In genomic region chr2:102826904-102827303, GRCh38 we compare ENCODE assay signal across 12 cellular contexts.
A peak's percentile ranks its signal among the peaks of the same experiment; 100 is the strongest.
DNase-seq lines count a peak whose midpoint lies in the region; ATAC-seq, FAIRE-seq and TF ChIP-seq lines count a peak whose summit lies in the region.
"Had no signal": no experiment of that assay in that cellular context is flagged by ENCODE, and none has a peak within 500 bp of the region (broad histone marks: within the 10 kb centered on the region; RNA-seq: fewer than 3 reads in every experiment).

No MANE protein-coding gene starts in this region.

- H3K4me1 Mint-ChIP-seq in brain: peaks cover 30% of the 10 kb centered on the region
- H3K4me1 Mint-ChIP-seq: activated CD4-positive, alpha-beta memory T cell treated with anti-CD3 and anti-CD28 coated beads, Interleukin-2, amount 10 ng/mL, durations not matched to agents 7 days and 5 days had no signal

- no peaks in the 10 kb centered on the region for H3F3A ChIP-seq in GM23248 (ENCODE audit: insufficient read depth)

- H3K9me3 ChIP-seq in GM23248 (ENCODE audit: low read depth): no peaks in the 10 kb centered on the region
- H3K9me3 ChIP-seq in neuronal stem cell (replicated peaks in 1 of 2; ENCODE audit: control insufficient read depth in 2 of 2, insufficient read depth in 1 of 2, low read depth in 1 of 2, low read length in 2 of 2): no peaks in the 10 kb centered on the region
- no peaks in the 10 kb centered on the region for H3K9me3 ChIP-seq in HepG2 (ENCODE audit: low read length)
- H3K9me3 ChIP-seq: HAP-1 had no signal

- 2 to 3% methylated on average over 5 of the region's 5 CpGs for WGBS in GM23248 (ENCODE audit: low coverage in 1 of 2, low lambda C conversion rate in 2 of 2, missing lambda C conversion rate in 2 of 2), 2 experiments
- WGBS in neuronal stem cell (ENCODE audit: extremely low coverage in 2 of 2, insufficient read length in 2 of 2, insufficient replicate concordance in 1 of 2), 2 donors: no CpG with 5 or more reads among the region's 5 CpGs
- WGBS in HepG2 (ENCODE audit: low lambda C conversion rate): 74% methylated on average over 5 of the region's 5 CpGs

- in situ Hi-C loops in GM23248 (cut with MboI): no loop called here
- in situ Hi-C loops in HepG2 (cut with HindIII; ENCODE audit: extremely low pct_ligation_motif_present, low pct_unique_long_range_greater_than_20kb): no loop called here
- in situ Hi-C loops in GM13976 (cut with MboI; ENCODE audit: low sequenced_read_pairs, unreplicated experiment): no loop called here

- H4K20me1 ChIP-seq in GM23248 (ENCODE audit: insufficient read depth) (no peaks in the 10 kb centered on the region), HepG2 (ENCODE audit: insufficient read depth, low read length) (no peaks in the 10 kb centered on the region)

- no TSS peak for BruUV-seq in HepG2 (replicated peaks; lab: Mats Ljungman, UMichigan)

- no peak for ATAC-seq in HepG2
- ATAC-seq in HG03135 (IDR thresholded peaks at IDR 0.05; ENCODE audit: unreplicated experiment): no peak

- no peaks in the 10 kb centered on the region for H3K9me2 ChIP-seq in GM23248 (ENCODE audit: insufficient read depth)

- H3K4me3 ChIP-seq in GM23248 (no peak overlapping the region), neuronal stem cell (ENCODE audit: low read length in 2 of 2) (no peak overlapping the region), HepG2 (replicated peaks in 1 of 3; ENCODE audit: insufficient read depth in 1 of 3, low read depth in 2 of 3, low read length in 3 of 3) (no peak overlapping the region)
- H3K4me3 ChIP-seq: HAP-1 had no signal

- H3K36me3 Mint-ChIP-seq in brain: no peaks in the 10 kb centered on the region

- H3K9ac ChIP-seq in GM23248 (no peak overlapping the region), neuronal stem cell (ENCODE audit: low read depth, low read length, poor library complexity) (no peak overlapping the region), HepG2 (ENCODE audit: insufficient read depth, low read depth, low read length) (no peak overlapping the region)

- H2BK120ac ChIP-seq in neuronal stem cell (ENCODE audit: low read depth, low read length): no peak overlapping the region

- TF ChIP-seq POLR2A in HepG2 (IDR thresholded peaks at IDR 0.05; ENCODE audit: insufficient read depth in 1 of 2, low read depth in 2 of 2, low read length in 2 of 2): no peak

- H3K4me1 ChIP-seq in GM23248 (ENCODE audit: insufficient read depth) (no peaks in the 10 kb centered on the region), neuronal stem cell (ENCODE audit: control insufficient read depth in 2 of 2, insufficient read depth in 1 of 2, low read depth in 1 of 2, low read length in 2 of 2) (peaks cover 3 to 5% of the 10 kb centered on the region in 2 donors), HepG2 (ENCODE audit: insufficient read depth, low read length) (no peaks in the 10 kb centered on the region)
- H3K4me1 ChIP-seq: HAP-1 had no signal

- H3K9me3 Mint-ChIP-seq in brain: no peaks in the 10 kb centered on the region
- H3K9me3 Mint-ChIP-seq: activated CD4-positive, alpha-beta memory T cell treated with anti-CD3 and anti-CD28 coated beads, Interleukin-2, amount 10 ng/mL, durations not matched to agents 7 days and 5 days had no signal

- intact Hi-C loops in HepG2 (cut with micrococcal nuclease; ENCODE audit: unreplicated experiment): no loop called here

- H4K91ac ChIP-seq in neuronal stem cell (ENCODE audit: low read depth, low read length, poor library complexity): no peak overlapping the region

- no peak overlapping the region for H3K18ac ChIP-seq in neuronal stem cell (ENCODE audit: low read length)

- H3K23ac ChIP-seq in neuronal stem cell (ENCODE audit: low read depth, low read length, poor library complexity): no peak overlapping the region

- TF ChIP-seq RAD21 in HepG2 (CRISPR knock-in tag; IDR thresholded peaks at IDR 0.05): no peak

- no peak overlapping the region for H2AFZ ChIP-seq in GM23248
- H2AFZ ChIP-seq in neuronal stem cell (ENCODE audit: low read length): peak overlapping the region; percentile 69
- H2AFZ ChIP-seq in HepG2 (ENCODE audit: low read length): no peak overlapping the region

- no peak overlapping the region for H2BK5ac ChIP-seq in neuronal stem cell (ENCODE audit: low read length)

- H3K4ac ChIP-seq in neuronal stem cell (ENCODE audit: low read length): no peak overlapping the region

- H3K27me3 ChIP-seq in GM23248 (replicated peaks; ENCODE audit: insufficient read depth) (0 out of 2 replicates have a peak, but pooled peaks cover 3% of the 10 kb centered on the region), neuronal stem cell (ENCODE audit: control insufficient read depth in 3 of 3, insufficient read depth in 3 of 3, low read depth in 1 of 3, low read length in 3 of 3) (no peaks in the 10 kb centered on the region), HepG2 (ENCODE audit: control insufficient read depth in 1 of 2, insufficient read depth in 2 of 2, low read length in 2 of 2) (no peaks in the 10 kb centered on the region)

- no peak overlapping the region for H2BK15ac ChIP-seq in neuronal stem cell (ENCODE audit: low read length)

- POLR2A ChIA-PET in HepG2 (lab: Yijun Ruan, JAX): no interaction called here

- H4K8ac ChIP-seq in neuronal stem cell (ENCODE audit: low read depth, low read length): no peak overlapping the region

- no peaks in the 10 kb centered on the region for H3K27me3 Mint-ChIP-seq in brain

- H3K36me3 ChIP-seq in GM23248 (ENCODE audit: low read depth): no peaks in the 10 kb centered on the region
- no peaks in the 10 kb centered on the region for H3K36me3 ChIP-seq in neuronal stem cell (replicated peaks in 1 of 2; ENCODE audit: control insufficient read depth in 2 of 2, insufficient read depth in 2 of 2, low read length in 2 of 2)
- no peaks in the 10 kb centered on the region for H3K36me3 ChIP-seq in HepG2 (replicated peaks in 1 of 2; ENCODE audit: control insufficient read depth in 1 of 2, insufficient read depth in 2 of 2, low read length in 2 of 2)
- H3K36me3 ChIP-seq: HAP-1 had no signal

- H2AK5ac ChIP-seq in neuronal stem cell (ENCODE audit: low read depth, low read length): no peak overlapping the region

- H3K79me1 ChIP-seq in neuronal stem cell (ENCODE audit: low read depth, low read length): no peaks in the 10 kb centered on the region

- TF ChIP-seq CTCF in brain (conservative IDR thresholded peaks at IDR 0.05): no peak
- TF ChIP-seq CTCF in HepG2 (CRISPR knock-in tag; IDR thresholded peaks at IDR 0.05): no peak
- no peak for TF ChIP-seq CTCF in GM13976 (IDR thresholded peaks at IDR 0.05; ENCODE audit: borderline replicate concordance, control extremely low read depth, extremely low read depth, insufficient read depth, missing control alignments)

- CTCF ChIA-PET in HepG2 (lab: Yijun Ruan, JAX; ENCODE audit: low intra/inter-chr PET ratio, low total read pairs): no interaction called here

- TF ChIP-seq EP300 in HepG2 (IDR thresholded peaks at IDR 0.05; ENCODE audit: low read depth in 2 of 2, low read length in 2 of 2): no peak
- no peak for TF ChIP-seq EP300 in HepG2 (CRISPR knock-in tag; IDR thresholded peaks at IDR 0.05; ENCODE audit: borderline replicate concordance)

- FAIRE-seq in HepG2 (lab: Jason Lieb, UNC): no peak
- FAIRE-seq: endometrium had no signal

- no peak overlapping the region for H3K27ac ChIP-seq in GM23248
- H3K27ac ChIP-seq in neuronal stem cell (replicated peaks; ENCODE audit: low read length): no peak overlapping the region
- H3K27ac ChIP-seq in HepG2 (ENCODE audit: extremely low read length, insufficient read depth, low read length): no peak overlapping the region

- H3K14ac ChIP-seq in neuronal stem cell (ENCODE audit: low read length): no peak overlapping the region

- H3K4me2 ChIP-seq in GM23248 (ENCODE audit: unreplicated experiment): no peak overlapping the region
- H3K4me2 ChIP-seq in neuronal stem cell (ENCODE audit: insufficient read depth, low read length, poor library complexity, severe bottlenecking): no peak overlapping the region
- no peak overlapping the region for H3K4me2 ChIP-seq in HepG2 (ENCODE audit: low read depth, low read length)

- peak overlapping the region; percentile 50 to 70 (median 59) for H3K4me3 Mint-ChIP-seq in brain
- H3K4me3 Mint-ChIP-seq: activated CD4-positive, alpha-beta memory T cell treated with anti-CD3 and anti-CD28 coated beads, Interleukin-2, amount 10 ng/mL, durations not matched to agents 7 days and 5 days; neural crest cell had no signal

- H3K79me2 ChIP-seq in GM23248 (ENCODE audit: insufficient read depth) (no peaks in the 10 kb centered on the region), HepG2 (ENCODE audit: insufficient read depth, low read length) (no peaks in the 10 kb centered on the region)

- H3K27ac Mint-ChIP-seq in brain: peak overlapping the region; percentile 84 to 94 (median 92)
- H3K27ac Mint-ChIP-seq: activated CD4-positive, alpha-beta memory T cell treated with anti-CD3 and anti-CD28 coated beads, Interleukin-2, amount 10 ng/mL, durations not matched to agents 7 days and 5 days had no signal

- H2BK12ac ChIP-seq in neuronal stem cell (ENCODE audit: low read length): no peak overlapping the region

- DNase-seq in GM23248 (peak; percentile 20), NCI-H2171 treated with DMSO at 0.1 percent for 48 hours (lab: John Stamatoyannopoulos, UW) (peak; percentile 92), neuronal stem cell (ENCODE audit: low spot score) (no peak), HepG2 (ENCODE audit: low spot score) (no peak), GM13976 (ENCODE audit: low spot score) (no peak)
- DNase-seq in activated T-cell treated with anti-CD3 and anti-CD28 coated beads, Interleukin-2, amount 50 U/mL, for 1 hour: no peak
- DNase-seq: activated CD4-positive, alpha-beta memory T cell treated with anti-CD3 and anti-CD28 coated beads, Interleukin-2, amount 10 ng/mL, durations not matched to agents 7 days and 5 days had no signal

TF ChIP-seq in HepG2, 621 proteins besides CTCF, POLR2A, EP300 and RAD21 (continues in another document):
- no peak for TF ChIP-seq SIX4 (CRISPR knock-in tag; IDR thresholded peaks at IDR 0.05)
- no peak for TF ChIP-seq ZBTB49 (CRISPR knock-in tag; IDR thresholded peaks at IDR 0.05; ENCODE audit: borderline replicate concordance)
- TF ChIP-seq ZBTB1 (CRISPR knock-in tag; IDR thresholded peaks at IDR 0.05; ENCODE audit: borderline replicate concordance): no peak

Comparison
In these comparisons a context has a peak if more than half of its experiments do, and no peak if none do; other contexts are left out.
1. DNase-seq: peak in GM23248 (single experiment) and NCI-H2171 treated with DMSO at 0.1 percent for 48 hours (single experiment); none in neuronal stem cell (single experiment), HepG2 (single experiment), GM13976 (single experiment) and activated T-cell treated with anti-CD3 and anti-CD28 coated beads, Interleukin-2, amount 50 U/mL, for 1 hour (single experiment).